Comparison of ENCODE assay signal across 1 cellular context in genomic region chr7:155800741-155801267, GRCh38.
TF ChIP-seq lines count a peak whose summit lies in the region.

No MANE protein-coding gene starts in this region.

TF ChIP-seq in HepG2, 621 proteins besides CTCF, POLR2A, EP300 and RAD21 (continued from another document and continues in another):
- TF ChIP-seq ZNF333 (CRISPR knock-in tag; IDR thresholded peaks at IDR 0.05; ENCODE audit: borderline replicate concordance) (no peak), TIGD3 (CRISPR knock-in tag; IDR thresholded peaks at IDR 0.05; ENCODE audit: borderline replicate concordance) (no peak), GFI1 (CRISPR knock-in tag; IDR thresholded peaks at IDR 0.05; ENCODE audit: borderline replicate concordance) (no peak), ZNF235 (CRISPR knock-in tag; IDR thresholded peaks at IDR 0.05; ENCODE audit: borderline replicate concordance) (no peak), KDM3A (CRISPR knock-in tag; IDR thresholded peaks at IDR 0.05; ENCODE audit: low read depth) (no peak), KLF9 (CRISPR knock-in tag; IDR thresholded peaks at IDR 0.05; ENCODE audit: low read depth) (no peak), RBFOX2 (IDR thresholded peaks at IDR 0.05; ENCODE audit: low read depth, low read length) (no peak), ZNF605 (CRISPR knock-in tag; IDR thresholded peaks at IDR 0.05) (no peak), MAFK (conservative IDR thresholded peaks at IDR 0.05 in 1 of 2, IDR thresholded peaks at IDR 0.05 in 1 of 2; ENCODE audit: low read length in 2 of 2) (no peak), ONECUT2 (CRISPR knock-in tag; IDR thresholded peaks at IDR 0.05) (no peak), FOXO1 (CRISPR knock-in tag; IDR thresholded peaks at IDR 0.05) (no peak), ARNT (IDR thresholded peaks at IDR 0.05) (no peak), SETDB1 (CRISPR knock-in tag; IDR thresholded peaks at IDR 0.05; ENCODE audit: borderline replicate concordance) (no peak), GTF3A (CRISPR knock-in tag; conservative IDR thresholded peaks at IDR 0.05) (no peak), PTBP1 (IDR thresholded peaks at IDR 0.05; ENCODE audit: low read depth, low read length, poor library complexity, severe bottlenecking) (no peak), ZNF264 (CRISPR knock-in tag; IDR thresholded peaks at IDR 0.05) (no peak), ZBTB34 (CRISPR knock-in tag; IDR thresholded peaks at IDR 0.05) (no peak), HBP1 (CRISPR knock-in tag; IDR thresholded peaks at IDR 0.05; ENCODE audit: low read depth) (no peak), HNRNPK (IDR thresholded peaks at IDR 0.05; ENCODE audit: low read depth, low read length, poor library complexity, severe bottlenecking) (no peak), ZNF75D (CRISPR knock-in tag; IDR thresholded peaks at IDR 0.05; ENCODE audit: borderline replicate concordance) (no peak), ZKSCAN1 (IDR thresholded peaks at IDR 0.05; ENCODE audit: low read length) (no peak), ZSCAN20 (CRISPR knock-in tag; IDR thresholded peaks at IDR 0.05; ENCODE audit: borderline replicate concordance) (no peak), ZNF816 (CRISPR knock-in tag; IDR thresholded peaks at IDR 0.05; ENCODE audit: borderline replicate concordance) (no peak), ZNF225 (CRISPR knock-in tag; IDR thresholded peaks at IDR 0.05) (no peak), ZNF7 (CRISPR knock-in tag; IDR thresholded peaks at IDR 0.05) (no peak), RARA (CRISPR knock-in tag; IDR thresholded peaks at IDR 0.05) (peak; percentile 44; the same call in 1 of the 2 replicates), ELF3 (CRISPR knock-in tag; IDR thresholded peaks at IDR 0.05) (no peak; the same call in 1 of the 2 replicates), ZNF317 (CRISPR knock-in tag; IDR thresholded peaks at IDR 0.05) (no peak), NKX3-1 (CRISPR knock-in tag; IDR thresholded peaks at IDR 0.05) (no peak), MTA1 (CRISPR knock-in tag; IDR thresholded peaks at IDR 0.05; ENCODE audit: borderline replicate concordance) (peak; percentile 43; the same call in 1 of the 2 replicates), CHD2 (IDR thresholded peaks at IDR 0.05; ENCODE audit: low read depth, low read length) (no peak), WIZ (CRISPR knock-in tag; IDR thresholded peaks at IDR 0.05) (0 out of 2 replicates have a peak, but pooled peaks have one; percentile 26), ZMAT5 (CRISPR knock-in tag; IDR thresholded peaks at IDR 0.05; ENCODE audit: borderline replicate concordance, low read depth) (no peak), CREBL2 (CRISPR knock-in tag; IDR thresholded peaks at IDR 0.05; ENCODE audit: borderline replicate concordance) (no peak), CBFB (CRISPR knock-in tag; IDR thresholded peaks at IDR 0.05) (no peak), ARID4A (CRISPR knock-in tag; IDR thresholded peaks at IDR 0.05; ENCODE audit: borderline replicate concordance) (no peak), ZNF670 (CRISPR knock-in tag; IDR thresholded peaks at IDR 0.05; ENCODE audit: borderline replicate concordance) (no peak), DZIP1 (CRISPR knock-in tag; IDR thresholded peaks at IDR 0.05) (no peak), ATF4 (CRISPR knock-in tag; IDR thresholded peaks at IDR 0.05) (no peak), ATM (IDR thresholded peaks at IDR 0.05; ENCODE audit: borderline replicate concordance) (no peak), ZNF274 (CRISPR knock-in tag; IDR thresholded peaks at IDR 0.05) (no peak), ZNF790 (CRISPR knock-in tag; IDR thresholded peaks at IDR 0.05; ENCODE audit: borderline replicate concordance) (no peak), CSRNP1 (CRISPR knock-in tag; IDR thresholded peaks at IDR 0.05) (no peak), RELA (CRISPR knock-in tag; IDR thresholded peaks at IDR 0.05) (no peak), REPIN1 (CRISPR knock-in tag; IDR thresholded peaks at IDR 0.05; ENCODE audit: borderline replicate concordance, low read depth) (no peak), ZFP62 (CRISPR knock-in tag; IDR thresholded peaks at IDR 0.05) (no peak), IKZF4 (CRISPR knock-in tag; IDR thresholded peaks at IDR 0.05; ENCODE audit: borderline replicate concordance, low read depth, not compliant biosample characterization) (no peak), ZNF30 (CRISPR knock-in tag; IDR thresholded peaks at IDR 0.05) (no peak), ZBTB42 (CRISPR knock-in tag; IDR thresholded peaks at IDR 0.05) (no peak), MTERF4 (CRISPR knock-in tag; IDR thresholded peaks at IDR 0.05) (no peak), FOXP4 (CRISPR knock-in tag; IDR thresholded peaks at IDR 0.05) (no peak), MATR3 (CRISPR knock-in tag; IDR thresholded peaks at IDR 0.05) (no peak), ZNF598 (CRISPR knock-in tag; IDR thresholded peaks at IDR 0.05; ENCODE audit: borderline replicate concordance) (no peak)
